10 cellular contexts compared by ENCODE assay signal in genomic region chr14:93330609-93331000, GRCh38. TPM values are rescaled to one million over a fixed set of nuclear protein-coding genes. Genes with fewer than 3 reads are reported as not detected.
DNase-seq lines count a peak whose midpoint lies in the region; ATAC-seq and TF ChIP-seq lines count a peak whose summit lies in the region.
"Had no signal": no experiment of that assay in that cellular context is flagged by ENCODE, and none has a peak within 500 bp of the region (broad histone marks: within the 10 kb centered on the region; RNA-seq: fewer than 3 reads in every experiment).

No MANE protein-coding gene starts in this region.

- in situ Hi-C loops in Panc1 (cut with HindIII; ENCODE audit: low pct_unique_long_range_greater_than_20kb, low sequenced_read_pairs): no loop called here

- no TSS peak for BruUV-seq in Panc1 (replicated peaks; lab: Mats Ljungman, UMichigan)

- H3K4me3 ChIP-seq in GM12865 (ENCODE audit: low read depth, low read length): peak overlapping the region; percentile 84
- peak overlapping the region in 1 of 2 experiments; percentile 75; a peak in 1 of 4 replicates for H3K4me3 ChIP-seq in Panc1 (ENCODE audit: low read depth in 2 of 2, low read length in 2 of 2)
- peak overlapping the region; percentile 88 for H3K4me3 ChIP-seq in endodermal cell (ENCODE audit: low read length)

- CTCF ChIA-PET in Panc1 (lab: Charles Lee): no interaction called here

- H3K27ac Mint-ChIP-seq in endodermal cell (no peak overlapping the region), osteocyte (ENCODE audit: unreplicated experiment) (no peak overlapping the region)

- no peak for TF ChIP-seq CTCF in GM12865 (IDR thresholded peaks at IDR 0.05; ENCODE audit: insufficient read depth, low read depth, low read length, missing control alignments)
- no peak for TF ChIP-seq CTCF in Panc1 (IDR thresholded peaks at IDR 0.05)
- TF ChIP-seq CTCF in endodermal cell (conservative IDR thresholded peaks at IDR 0.05): no peak
- no peak for TF ChIP-seq CTCF in osteocyte (IDR thresholded peaks at IDR 0.05)

- 93 to 98% methylated on average over 2 of the region's 2 CpGs for WGBS in endodermal cell (ENCODE audit: insufficient coverage in 1 of 2, insufficient read length in 1 of 2), 2 experiments

- H3K9me3 Mint-ChIP-seq in endodermal cell (no peaks in the 10 kb centered on the region), osteocyte (ENCODE audit: unreplicated experiment) (no peaks in the 10 kb centered on the region)

- H3K4me3 Mint-ChIP-seq in endodermal cell (peak overlapping the region; percentile 86), osteocyte (ENCODE audit: unreplicated experiment) (peak overlapping the region; percentile 93)

- H3K9me3 ChIP-seq in Panc1 (ENCODE audit: control insufficient read depth, insufficient read depth, low read depth, low read length) (no peaks in the 10 kb centered on the region), endodermal cell (ENCODE audit: control insufficient read depth, low read length) (peaks cover 2% of the 10 kb centered on the region)

- intact Hi-C loops in Panc1 (cut with micrococcal nuclease; ENCODE audit: unreplicated experiment): no loop called here

- H3K9ac ChIP-seq in endodermal cell (ENCODE audit: extremely low read depth, low read length, poor library complexity, severe bottlenecking): peak overlapping the region; percentile 59

- POLR2A ChIA-PET in Panc1 (lab: Charles Lee): no interaction called here

- H3K36me3 ChIP-seq in Panc1 (ENCODE audit: control insufficient read depth, insufficient read depth, low read length): no peaks in the 10 kb centered on the region; the same call in 1 of the 2 replicates
- no peaks in the 10 kb centered on the region for H3K36me3 ChIP-seq in endodermal cell (ENCODE audit: control insufficient read depth, insufficient read depth, low read length)

- H3K4me1 Mint-ChIP-seq in endodermal cell: peaks cover 41% of the 10 kb centered on the region
- peaks cover 35% of the 10 kb centered on the region for H3K4me1 Mint-ChIP-seq in osteocyte (ENCODE audit: unreplicated experiment)

- H3K27ac ChIP-seq in Panc1 (ENCODE audit: low read length) (0 out of 2 replicates have a peak overlapping the region, but pooled peaks have one; percentile 7), endodermal cell (ENCODE audit: low read depth, low read length) (no peak overlapping the region)

- H3K27me3 Mint-ChIP-seq in endodermal cell (ENCODE audit: insufficient read depth): no peaks in the 10 kb centered on the region
- no peaks in the 10 kb centered on the region for H3K27me3 Mint-ChIP-seq in osteocyte (ENCODE audit: unreplicated experiment)

- ATAC-seq in Panc1 (no peak), GM21423 (IDR thresholded peaks at IDR 0.05; ENCODE audit: unreplicated experiment) (no peak), GM19467 (IDR thresholded peaks at IDR 0.05; ENCODE audit: unreplicated experiment) (no peak)

- H3K4me1 ChIP-seq in Panc1 (ENCODE audit: control insufficient read depth, insufficient read depth, low read length): peaks cover 20% of the 10 kb centered on the region
- H3K4me1 ChIP-seq in endodermal cell (ENCODE audit: control insufficient read depth, insufficient read depth, low read length): peaks cover 7% of the 10 kb centered on the region

- no peak for DNase-seq in GM12865 (ENCODE audit: low read depth)
- DNase-seq in Panc1 (ENCODE audit: low read depth, low spot score): no peak
- DNase-seq in endodermal cell: no peak
- no peak for DNase-seq in osteocyte (ENCODE audit: extremely low spot score, unreplicated experiment)
- no peak for DNase-seq in UCSD-AML1 (lab: John Stamatoyannopoulos, UW; ENCODE audit: unreplicated experiment)
- DNase-seq: effector CD4-positive, alpha-beta T cell; NCI-H2029 treated with DMSO at 0.1 percent for 48 hours had no signal

- peaks cover 2% of the 10 kb centered on the region for H3K36me3 Mint-ChIP-seq in endodermal cell (ENCODE audit: low read depth)
- no peaks in the 10 kb centered on the region for H3K36me3 Mint-ChIP-seq in osteocyte (ENCODE audit: unreplicated experiment)

- H3K27me3 ChIP-seq in Panc1 (ENCODE audit: control insufficient read depth, insufficient read depth, low read length) (no peaks in the 10 kb centered on the region), endodermal cell (ENCODE audit: control insufficient read depth, insufficient read depth, low read length, poor library complexity, severe bottlenecking) (no peaks in the 10 kb centered on the region)

RNA-seq across cellular contexts. Expression of gene BTBD7, which starts 2.2 kb away (rescaled TPM):
- 24.7 TPM for total RNA-seq in Panc1 (2021; ENCODE audit: unreplicated experiment)
- 7.5 TPM for polyA plus RNA-seq in Panc1 (2012; ENCODE audit: insufficient read length)
- total RNA-seq in endodermal cell: 10 to 100 TPM; 42.8 to 48.6 TPM
- 18.2 TPM for polyA plus RNA-seq in endodermal cell (2013, experiment 1 of 2)
- 19.4 TPM for polyA plus RNA-seq in endodermal cell (2013, experiment 2 of 2)
- total RNA-seq in osteocyte: 43.4 and 45.9 TPM in 2 replicates

RNA-seq across cellular contexts. Expression of gene COX8C, which starts 16.4 kb away (rescaled TPM):
- total RNA-seq in Panc1 (2021; ENCODE audit: unreplicated experiment) (not detected), endodermal cell (not detected), osteocyte (not detected in 2 replicates)
- polyA plus RNA-seq in Panc1 (2012; ENCODE audit: insufficient read length): not detected
- 0.68 TPM for polyA plus RNA-seq in endodermal cell (2013, experiment 1 of 2)
- polyA plus RNA-seq in endodermal cell (2013, experiment 2 of 2): not detected
- total RNA-seq: SK-MEL-5 had no signal
